ENCODE assay signal across 16 cellular contexts in the genomic region with DNA sequence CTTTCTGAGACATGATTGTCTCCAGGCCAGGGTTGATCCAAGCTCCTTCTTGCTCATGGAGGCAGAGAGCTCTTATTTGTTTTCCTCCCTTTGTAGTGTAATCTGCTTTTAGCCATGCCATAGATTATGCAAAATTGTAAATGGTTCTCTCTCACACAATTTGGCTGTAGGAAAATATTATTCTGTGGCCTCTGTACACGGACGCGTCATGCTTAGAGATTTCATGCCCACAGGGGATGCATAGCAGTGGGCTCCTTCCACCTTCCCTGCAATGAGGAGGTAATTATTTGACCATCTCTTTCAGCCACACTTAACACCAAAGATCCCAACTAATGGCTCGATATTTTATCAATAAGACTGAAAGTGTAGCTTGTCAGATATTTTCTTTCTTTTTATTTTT. TPM values are rescaled to one million over a fixed set of nuclear protein-coding genes. Genes with fewer than 3 reads are reported as not detected.
A peak's percentile ranks its signal among the peaks of the same experiment; 100 is the strongest.
DNase-seq lines count a peak whose midpoint lies in the region; ATAC-seq, FAIRE-seq and TF ChIP-seq lines count a peak whose summit lies in the region.
"Had no signal": no experiment of that assay in that cellular context is flagged by ENCODE, and none has a peak within 500 bp of the region (broad histone marks: within the 10 kb centered on the region; RNA-seq: fewer than 3 reads in every experiment).

No MANE protein-coding gene starts in this region.

- TF ChIP-seq EP300 in K562 (IDR thresholded peaks at IDR 0.05; ENCODE audit: low read length) = no peak

- H2BK5ac ChIP-seq in trophoblast cell (ENCODE audit: low read depth, low read length, poor library complexity) = no peak overlapping the region

- H3K36me3 ChIP-seq in BLaER1 (no peaks in the 10 kb centered on the region), K562 (ENCODE audit: control insufficient read depth, insufficient read depth, low read length) (no peaks in the 10 kb centered on the region), trophoblast cell (ENCODE audit: control insufficient read depth in 1 of 2, insufficient read depth in 2 of 2, low read length in 2 of 2) (no peaks in the 10 kb centered on the region)

- H3K27ac ChIP-seq in BLaER1 (no peak overlapping the region), K562 (ENCODE audit: extremely low read depth, low read depth, low read length) (no peak overlapping the region), trophoblast cell (ENCODE audit: low read depth, low read length) (no peak overlapping the region), caudate nucleus (ENCODE audit: low read depth, low read length) (no peak overlapping the region)

- TF ChIP-seq RAD21 in K562 (CRISPR knock-in tag; conservative IDR thresholded peaks at IDR 0.05 in 1 of 2, IDR thresholded peaks at IDR 0.05 in 1 of 2) = no peak

- H4K20me1 ChIP-seq in BLaER1 (no peaks in the 10 kb centered on the region), K562 (replicated peaks; ENCODE audit: control insufficient read depth, insufficient read depth, low read length) (0 out of 2 replicates have a peak, but pooled peaks cover 5% of the 10 kb centered on the region)

- intact Hi-C loops in K562 (cut with micrococcal nuclease) = no loop called here

- FAIRE-seq in K562 (lab: Jason Lieb, UNC) = no peak
- FAIRE-seq: GM12892, GM18507, H54 had no signal

- ATAC-seq in K562 (no peak), GM19351 (IDR thresholded peaks at IDR 0.05; ENCODE audit: unreplicated experiment) (no peak)
- ATAC-seq: GM23338 had no signal

- 5% methylated on average over 4 of the region's 4 CpGs for WGBS in K562 (ENCODE audit: insufficient coverage, low coverage, missing lambda C conversion rate)
- no CpG with 5 or more reads among the region's 4 CpGs for WGBS in trophoblast cell (ENCODE audit: extremely low coverage, insufficient coverage, insufficient read length)

- CTCF ChIA-PET in K562 (lab: Yijun Ruan, JAX; ENCODE audit: low intra/inter-chr PET ratio) = no interaction called here

- H3K4ac ChIP-seq in trophoblast cell (ENCODE audit: low read depth, low read length) = no peak overlapping the region

- DNase-seq in NCI-H526 (lab: John Stamatoyannopoulos, UW) = peak; percentile 49 to 73
- DNase-seq in K562 (ENCODE audit: extremely low read depth in 1 of 4, low spot score in 3 of 4) = no peak
- peak; percentile 52 to 81 for DNase-seq in trophoblast cell
- DNase-seq in caudate nucleus (lab: John Stamatoyannopoulos, UW) = no peak
- DNase-seq in NCI-H1930 (lab: John Stamatoyannopoulos, UW) = no peak
- DNase-seq: CD4-positive, alpha-beta memory T cell; DMS153; DMS79; GDM1; HCEC 1CT had no signal

- no peaks in the 10 kb centered on the region for H3K79me2 ChIP-seq in K562 (ENCODE audit: control insufficient read depth, insufficient read depth, low read length)
- H3K79me2 ChIP-seq in trophoblast cell (ENCODE audit: control insufficient read depth, insufficient read depth, low read length, poor library complexity) = no peaks in the 10 kb centered on the region

- no peaks in the 10 kb centered on the region for H3K27me3 ChIP-seq in BLaER1
- H3K27me3 ChIP-seq in K562 (ENCODE audit: control insufficient read depth in 2 of 2, insufficient read depth in 2 of 2, low read length in 2 of 2) = peaks cover 37 to 50% of the 10 kb centered on the region in 2 experiments
- no peaks in the 10 kb centered on the region for H3K27me3 ChIP-seq in trophoblast cell (ENCODE audit: insufficient read depth, low read length)

- in situ Hi-C loops in K562 (cut with MboI) = no loop called here

- H2AK5ac ChIP-seq in trophoblast cell (ENCODE audit: low read length) = no peak overlapping the region

- H4K12ac ChIP-seq in trophoblast cell (ENCODE audit: low read depth, low read length) = no peak overlapping the region

- H2BK120ac ChIP-seq in trophoblast cell (ENCODE audit: insufficient read depth, low read length, poor library complexity) = no peak overlapping the region

- H3K4me2 ChIP-seq in BLaER1 (peak overlapping the region; percentile 81; the same call in 1 of the 2 replicates), K562 (ENCODE audit: insufficient read depth, low read length) (no peak overlapping the region), trophoblast cell (ENCODE audit: low read length) (no peak overlapping the region)
- H3K4me2 ChIP-seq: GM23338 had no signal

- H3K9me3 ChIP-seq in BLaER1 (peaks cover 8% of the 10 kb centered on the region; the same call in 1 of the 2 replicates), K562 (replicated peaks; ENCODE audit: control insufficient read depth, insufficient read depth, low read depth, low read length) (no peaks in the 10 kb centered on the region), trophoblast cell (ENCODE audit: insufficient read depth, low read depth, low read length) (no peaks in the 10 kb centered on the region)

- no TSS peak for BruUV-seq in K562 (replicated peaks; lab: Mats Ljungman, UMichigan)

- H3K23ac ChIP-seq in trophoblast cell (ENCODE audit: low read length) = no peak overlapping the region

- H2BK12ac ChIP-seq in trophoblast cell (ENCODE audit: low read length) = no peak overlapping the region

- TF ChIP-seq CTCF in K562 (IDR thresholded peaks at IDR 0.05 in 2 of 3, conservative IDR thresholded peaks at IDR 0.05 in 1 of 3; ENCODE audit: insufficient read depth in 2 of 3, low read depth in 1 of 3, low read length in 3 of 3) = no peak

- H4K8ac ChIP-seq in trophoblast cell (ENCODE audit: low read depth, low read length) = no peak overlapping the region

- POLR2A ChIA-PET in K562 (lab: Yijun Ruan, JAX) = interaction anchor here (0.6 to 6.7 kb wide), 9 partner anchors 8 to 203 kb away, joined by 3 to 83 read pairs (median 3); no protein-coding TSS in a partner anchor

- H3K4me3 ChIP-seq in BLaER1 (no peak overlapping the region), K562 (no peak overlapping the region), trophoblast cell (ENCODE audit: low read depth, low read length) (no peak overlapping the region)
- H3K4me3 ChIP-seq: GM23338 had no signal

- no peak overlapping the region for H3K14ac ChIP-seq in trophoblast cell (ENCODE audit: low read length)

- no peak for TF ChIP-seq POLR2A in K562 (conservative IDR thresholded peaks at IDR 0.05)

- no peaks in the 10 kb centered on the region for H3K9me1 ChIP-seq in K562 (ENCODE audit: control insufficient read depth, insufficient read depth, low read length)

- H3K79me1 ChIP-seq in trophoblast cell (ENCODE audit: low read length) = no peaks in the 10 kb centered on the region

- H3K4me1 ChIP-seq in BLaER1 (peaks cover 57% of the 10 kb centered on the region), K562 (replicated peaks in 1 of 2; ENCODE audit: control insufficient read depth in 2 of 2, insufficient read depth in 2 of 2, low read length in 2 of 2) (0 out of 5 replicates have a peak, but pooled peaks cover under 1 to 2% of the 10 kb centered on the region in 2 experiments), trophoblast cell (ENCODE audit: control insufficient read depth in 1 of 2, insufficient read depth in 2 of 2, low read length in 2 of 2) (no peaks in the 10 kb centered on the region)

- H2AFZ ChIP-seq in K562 (ENCODE audit: low read depth, low read length) (no peak overlapping the region), trophoblast cell (ENCODE audit: insufficient read depth, low read length, poor library complexity) (no peak overlapping the region)
- H2AFZ ChIP-seq: GM23338 had no signal

- H4K91ac ChIP-seq in trophoblast cell (ENCODE audit: low read depth, low read length) = no peak overlapping the region

- no peak overlapping the region for H3K18ac ChIP-seq in trophoblast cell (ENCODE audit: low read length)

- H3K9ac ChIP-seq in BLaER1 (no peak overlapping the region), K562 (ENCODE audit: insufficient read depth in 1 of 2, low read depth in 2 of 2, low read length in 2 of 2) (no peak overlapping the region), trophoblast cell (ENCODE audit: low read length) (no peak overlapping the region)

TF ChIP-seq in K562, 482 proteins besides CTCF, POLR2A, EP300 and RAD21 (continues in another document):
- TF ChIP-seq, protein P1, sequence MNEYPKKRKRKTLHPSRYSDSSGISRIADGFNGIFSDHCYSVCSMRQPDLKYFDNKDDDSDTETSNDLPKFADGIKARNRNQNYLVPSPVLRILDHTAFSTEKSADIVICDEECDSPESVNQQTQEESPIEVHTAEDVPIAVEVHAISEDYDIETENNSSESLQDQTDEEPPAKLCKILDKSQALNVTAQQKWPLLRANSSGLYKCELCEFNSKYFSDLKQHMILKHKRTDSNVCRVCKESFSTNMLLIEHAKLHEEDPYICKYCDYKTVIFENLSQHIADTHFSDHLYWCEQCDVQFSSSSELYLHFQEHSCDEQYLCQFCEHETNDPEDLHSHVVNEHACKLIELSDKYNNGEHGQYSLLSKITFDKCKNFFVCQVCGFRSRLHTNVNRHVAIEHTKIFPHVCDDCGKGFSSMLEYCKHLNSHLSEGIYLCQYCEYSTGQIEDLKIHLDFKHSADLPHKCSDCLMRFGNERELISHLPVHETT (CRISPR knock-in tag; conservative IDR thresholded peaks at IDR 0.05 in 1 of 2, IDR thresholded peaks at IDR 0.05 in 1 of 2) = peak in 1 of 2 experiments; percentile 75; a peak in 1 of 4 replicates
- TF ChIP-seq CREB1 (IDR thresholded peaks at IDR 0.05) (no peak), CREB1 (CRISPR knock-in tag; IDR thresholded peaks at IDR 0.05) (no peak), ATF7 (IDR thresholded peaks at IDR 0.05) (no peak)

RNA-seq across cellular contexts. Expression of a gene that starts 37.6 kb away (rescaled TPM):
- total RNA-seq in K562 (2011; cell fraction: chromatin; rRNA removed; ENCODE audit: low replicate concordance) = 0.79 and 1.2 TPM in 2 replicates
- 0.50 and 0.79 TPM in 2 replicates for total RNA-seq in K562 (2011; cell fraction: nucleolus; rRNA removed)
- total RNA-seq in K562 (2011; cell fraction: nucleoplasm; rRNA removed) = 0.29 and 0.46 TPM in 2 replicates
- total RNA-seq in K562 (2014; rRNA removed) = 0.14 and 0.24 TPM in 2 replicates
- 0.04 and 0.10 TPM in 2 replicates for total RNA-seq in K562 (2014; rRNA removed; fragmentation: Illumina TruSeq; extraction: Trizol)
- total RNA-seq in K562 (2015; rRNA removed; fragmentation: Illumina TruSeq; extraction: Trizol) = 0.04 and 0.11 TPM in 2 replicates
- total RNA-seq in K562 (2021) = 0.22 and 0.74 TPM in 2 replicates
- 0.13 and 0.22 TPM in 2 replicates for polyA plus RNA-seq in K562 (2011; rRNA removed)
- 0.15 and 0.31 TPM in 2 replicates for polyA plus RNA-seq in K562 (2011; cell fraction: cytosol; rRNA removed)
- 0.35 and 0.60 TPM in 2 replicates for polyA plus RNA-seq in K562 (2011; cell fraction: nucleus; rRNA removed)
- 0.14 and 0.26 TPM in 2 replicates for polyA plus RNA-seq in K562 (2012)
- polyA plus RNA-seq in K562 (2014; fragmentation: Illumina TruSeq; extraction: Trizol) = 0.12 and 0.13 TPM in 2 replicates
- not detected for polyA plus RNA-seq in K562 (2014; fragmentation: Nextera tagmentation; extraction: Ambion mirVana)
- 0.18 TPM in 1 of 2 replicates, not detected in the other for polyA plus RNA-seq in K562 (2014; rRNA removed)
- 0.21 and 0.32 TPM in 2 replicates for polyA minus RNA-seq in K562 (2011; rRNA and poly(A)+ RNA removed)
- 0.57 TPM in 1 of 2 replicates, not detected in the other for polyA minus RNA-seq in K562 (2011; cell fraction: cytosol; rRNA and poly(A)+ RNA removed)
- polyA minus RNA-seq in K562 (2011; cell fraction: nucleus; rRNA and poly(A)+ RNA removed) = 0.40 and 0.67 TPM in 2 replicates
- polyA plus RNA-seq in trophoblast cell (2013) = 0.89 and 1.0 TPM in 2 replicates

Comparison
In these comparisons a context has a peak if more than half of its experiments do, and no peak if none do; other contexts are left out.
1. DNase-seq: peak in NCI-H526 (2 of 2) and trophoblast cell (2 of 2); none in K562 (0 of 4), caudate nucleus (0 of 61) and NCI-H1930 (0 of 2).